9 cellular contexts compared by ENCODE assay signal in genomic region chrX:40012039-40012799, GRCh38.
DNase-seq lines count a peak whose midpoint lies in the region; ATAC-seq, FAIRE-seq and TF ChIP-seq lines count a peak whose summit lies in the region.
"Had no signal": no experiment of that assay in that cellular context is flagged by ENCODE, and none has a peak within 500 bp of the region (broad histone marks: within the 10 kb centered on the region; RNA-seq: fewer than 3 reads in every experiment).

No MANE protein-coding gene starts in this region.

- peak overlapping the region; percentile 58 to 81 (median 72) for H3K4me3 Mint-ChIP-seq in naive thymus-derived CD8-positive, alpha-beta T cell

- H3K27ac ChIP-seq in 22Rv1: peak overlapping the region; percentile 92
- H3K27ac ChIP-seq in ectodermal cell (ENCODE audit: insufficient read depth, low read depth, low read length, poor library complexity, severe bottlenecking): no peak overlapping the region

- peak overlapping the region; percentile 50 for H3K4me3 ChIP-seq in ectodermal cell (ENCODE audit: insufficient read depth, low read depth, low read length)

- H3K36me3 Mint-ChIP-seq in naive thymus-derived CD8-positive, alpha-beta T cell: peaks cover 0 to 4% (median 0%) of the 10 kb centered on the region in 3 donors

- H3K4me1 ChIP-seq in ectodermal cell (ENCODE audit: control insufficient read depth, insufficient read depth, low read length): peaks cover 31% of the 10 kb centered on the region

- no peaks in the 10 kb centered on the region for H3K36me3 ChIP-seq in ectodermal cell (ENCODE audit: control insufficient read depth, insufficient read depth, low read length)

- no peak for TF ChIP-seq CTCF in 22Rv1 (IDR thresholded peaks at IDR 0.05)
- TF ChIP-seq CTCF in D721Med (IDR thresholded peaks at IDR 0.05; ENCODE audit: insufficient read depth, missing control alignments): no peak

- H3K9me3 Mint-ChIP-seq in naive thymus-derived CD8-positive, alpha-beta T cell: peaks cover 0 to 14% (median 0%) of the 10 kb centered on the region in 9 donors

- POLR2A ChIA-PET in naive thymus-derived CD8-positive, alpha-beta T cell (lab: Charles Lee): interaction anchor here (1.9 to 2.1 kb wide), 2 partner anchors 141 to 165 kb away, joined by 7 to 9 read pairs; no protein-coding TSS in a partner anchor

- H3K27me3 ChIP-seq in ectodermal cell (ENCODE audit: control insufficient read depth, insufficient read depth, low read length, poor library complexity, severe bottlenecking): peaks cover 77% of the 10 kb centered on the region

- peak; percentile 12 for ATAC-seq in GM19351 (IDR thresholded peaks at IDR 0.05; ENCODE audit: unreplicated experiment)
- peak in 1 of 2 donors; percentile 15 for ATAC-seq in naive thymus-derived CD8-positive, alpha-beta T cell

- peaks cover 0 to 19% (median 9%) of the 10 kb centered on the region in 5 donors for H3K27me3 Mint-ChIP-seq in naive thymus-derived CD8-positive, alpha-beta T cell

- H3K9me3 ChIP-seq in ectodermal cell (ENCODE audit: control insufficient read depth, low read length): no peaks in the 10 kb centered on the region

- WGBS in ectodermal cell, 2 experiments: 1 to 2% methylated on average over 57 of the region's 57 CpGs

- H3K4me1 Mint-ChIP-seq in naive thymus-derived CD8-positive, alpha-beta T cell: peaks cover 12 to 37% (median 30%) of the 10 kb centered on the region in 4 donors

- H3K27ac Mint-ChIP-seq in naive thymus-derived CD8-positive, alpha-beta T cell: peak overlapping the region in 3 of 10 donors; percentile 36 to 62 (median 37)

- no peak for FAIRE-seq in D721Med (lab: Jason Lieb, UNC)
- FAIRE-seq: frontal cortex had no signal

- peak; percentile 59 for DNase-seq in SW480 (ENCODE audit: low spot score)
- peak in 1 of 10 donors; percentile 16 for DNase-seq in naive thymus-derived CD8-positive, alpha-beta T cell
- no peak for DNase-seq in NCI-H82 (lab: John Stamatoyannopoulos, UW)
- no peak for DNase-seq in nucleus accumbens (lab: John Stamatoyannopoulos, UW)
- no peak for DNase-seq in D721Med (ENCODE audit: insufficient read length, low spot score)
